In the genomic region with DNA sequence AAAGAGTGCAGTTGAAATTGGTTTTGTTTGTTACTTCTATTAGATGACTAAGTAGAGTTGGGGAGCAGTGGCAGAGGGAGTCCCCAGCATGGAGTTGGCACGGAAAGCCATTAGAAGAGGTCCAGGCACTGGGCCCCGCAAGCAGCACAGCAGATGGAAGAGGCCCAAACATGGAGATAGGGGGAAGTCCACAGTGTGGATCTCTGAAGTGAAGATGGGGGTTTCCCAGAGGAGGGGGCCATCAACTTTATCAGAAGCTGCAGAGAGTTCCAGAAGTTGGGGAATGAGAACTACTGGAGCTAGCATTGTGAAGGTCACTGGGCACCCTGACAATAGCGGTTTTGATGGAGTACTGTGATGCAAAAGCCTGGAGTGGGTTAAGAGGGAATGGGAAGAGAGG, we compare ENCODE assay signal across 22 cellular contexts. TPM values are rescaled to one million over a fixed set of nuclear protein-coding genes. Genes with fewer than 3 reads are reported as not detected.
A peak's percentile ranks its signal among the peaks of the same experiment; 100 is the strongest.
DNase-seq lines count a peak whose midpoint lies in the region; ATAC-seq and TF ChIP-seq lines count a peak whose summit lies in the region.
"Had no signal": no experiment of that assay in that cellular context is flagged by ENCODE, and none has a peak within 500 bp of the region (broad histone marks: within the 10 kb centered on the region; RNA-seq: fewer than 3 reads in every experiment).

No MANE protein-coding gene starts in this region.

- ATAC-seq in stimulated activated naive CD8-positive, alpha-beta T cell treated with anti-CD3 and anti-CD28 coated beads, Interleukin-15, Interleukin-2, amounts not matched to agents 100 U/mL and 50 U/mL, for 24 hours = no peak
- no peak for ATAC-seq in activated naive CD8-positive, alpha-beta T cell treated with anti-CD3 and anti-CD28 coated beads, Interleukin-2, amount 50 U/mL, for 24 hours
- ATAC-seq in naive thymus-derived CD4-positive, alpha-beta T cell = no peak
- no peak for ATAC-seq in GM21367 (IDR thresholded peaks at IDR 0.05; ENCODE audit: unreplicated experiment)
- ATAC-seq: GM23338, PC-3 had no signal

- POLR2A ChIA-PET in naive thymus-derived CD4-positive, alpha-beta T cell (lab: Charles Lee) = interaction anchor here (9.3 kb wide), 1 partner anchor 25 kb away, joined by 173 read pairs; a partner anchor contains a TSS

- peaks cover 44% of the 10 kb centered on the region for H3K36me3 Mint-ChIP-seq in stimulated activated naive CD8-positive, alpha-beta T cell treated with anti-CD3 and anti-CD28 coated beads, Interleukin-15, Interleukin-2, amounts not matched to agents 100 ng/mL and 50 ng/mL, for 24 hours (ENCODE audit: low read depth)
- peaks cover 29% of the 10 kb centered on the region for H3K36me3 Mint-ChIP-seq in activated naive CD8-positive, alpha-beta T cell treated with anti-CD3 and anti-CD28 coated beads, Interleukin-2, amount 50 U/mL, for 24 hours (ENCODE audit: low read depth)
- H3K36me3 Mint-ChIP-seq in naive thymus-derived CD4-positive, alpha-beta T cell = peaks cover 22 to 67% (median 37%) of the 10 kb centered on the region in 5 donors

- H3K27ac ChIP-seq in naive thymus-derived CD4-positive, alpha-beta T cell (ENCODE audit: low read depth, low read length) = no peak overlapping the region
- H3K27ac ChIP-seq in ovary = no peak overlapping the region

- no peaks in the 10 kb centered on the region for H3K27me3 ChIP-seq in naive thymus-derived CD4-positive, alpha-beta T cell (ENCODE audit: control insufficient read depth in 2 of 2, insufficient read depth in 2 of 2, low read length in 2 of 2)
- no peaks in the 10 kb centered on the region for H3K27me3 ChIP-seq in ovary

- WGBS in ovary, 3 donors = 89 to 90% (median 89%) methylated on average over 3 of the region's 3 CpGs

- H3K36me3 ChIP-seq in naive thymus-derived CD4-positive, alpha-beta T cell (ENCODE audit: control insufficient read depth in 2 of 3, insufficient read depth in 3 of 3, low read length in 3 of 3) = peaks cover 0 to 56% (median 5%) of the 10 kb centered on the region in 3 experiments
- H3K36me3 ChIP-seq in ovary = no peaks in the 10 kb centered on the region

- no peaks in the 10 kb centered on the region for H3K9me3 ChIP-seq in naive thymus-derived CD4-positive, alpha-beta T cell (ENCODE audit: control insufficient read depth in 2 of 3, low read length in 3 of 3)
- no peaks in the 10 kb centered on the region for H3K9me3 ChIP-seq in ovary
- H3K9me3 ChIP-seq: Caco-2 had no signal

- H3K27me3 Mint-ChIP-seq in stimulated activated naive CD8-positive, alpha-beta T cell treated with anti-CD3 and anti-CD28 coated beads, Interleukin-15, Interleukin-2, amounts not matched to agents 100 ng/mL and 50 ng/mL, for 24 hours = no peaks in the 10 kb centered on the region
- no peaks in the 10 kb centered on the region for H3K27me3 Mint-ChIP-seq in activated naive CD8-positive, alpha-beta T cell treated with anti-CD3 and anti-CD28 coated beads, Interleukin-2, amount 50 U/mL, for 24 hours
- H3K27me3 Mint-ChIP-seq in naive thymus-derived CD4-positive, alpha-beta T cell = no peaks in the 10 kb centered on the region

- no peak for TF ChIP-seq EP300 in ovary (IDR thresholded peaks at IDR 0.05)

- no peak overlapping the region for H3K4me3 Mint-ChIP-seq in stimulated activated naive CD8-positive, alpha-beta T cell treated with anti-CD3 and anti-CD28 coated beads, Interleukin-15, Interleukin-2, amounts not matched to agents 100 ng/mL and 50 ng/mL, for 24 hours
- no peak overlapping the region for H3K4me3 Mint-ChIP-seq in activated naive CD8-positive, alpha-beta T cell treated with anti-CD3 and anti-CD28 coated beads, Interleukin-2, amount 50 U/mL, for 24 hours
- no peak overlapping the region for H3K4me3 Mint-ChIP-seq in naive thymus-derived CD4-positive, alpha-beta T cell
- H3K4me3 Mint-ChIP-seq: GM23338 had no signal

- no peak overlapping the region for H3K4me3 ChIP-seq in naive thymus-derived CD4-positive, alpha-beta T cell (ENCODE audit: low read length)
- no peak overlapping the region for H3K4me3 ChIP-seq in ovary
- H3K4me3 ChIP-seq: GM23338 had no signal

- CTCF ChIA-PET in naive thymus-derived CD4-positive, alpha-beta T cell (lab: Charles Lee) = interaction anchor here (1.2 to 1.8 kb wide), 3 partner anchors 23 to 72 kb away, joined by 3 to 4 read pairs (median 3); no protein-coding TSS in a partner anchor

- DNase-seq in stimulated activated naive CD8-positive, alpha-beta T cell treated with anti-CD3 and anti-CD28 coated beads, Interleukin-15, Interleukin-2, amounts not matched to agents 100 U/mL and 50 U/mL, for 24 hours = no peak
- no peak for DNase-seq in activated naive CD8-positive, alpha-beta T cell treated with anti-CD3 and anti-CD28 coated beads, Interleukin-2, amount 50 U/mL, for 24 hours
- no peak for DNase-seq in naive thymus-derived CD4-positive, alpha-beta T cell
- no peak for DNase-seq in ovary
- no peak for DNase-seq in globus pallidus (ENCODE audit: low spot score)
- DNase-seq: ACHN, C1 segment of cervical spinal cord, Caco-2, GDM1, HCEC 1CT, MM.1S, NCI-H1092, NCI-H146, NCI-H2029 treated with DMSO at 0.1 percent for 48 hours, NCI-H2171, NCI-H526, PC-3, RPMI8226, SHP77 treated with DMSO at 0.1 percent for 48 hours had no signal

- peaks cover 28% of the 10 kb centered on the region for H3K4me1 Mint-ChIP-seq in stimulated activated naive CD8-positive, alpha-beta T cell treated with anti-CD3 and anti-CD28 coated beads, Interleukin-15, Interleukin-2, amounts not matched to agents 100 ng/mL and 50 ng/mL, for 24 hours (ENCODE audit: low read depth)
- H3K4me1 Mint-ChIP-seq in activated naive CD8-positive, alpha-beta T cell treated with anti-CD3 and anti-CD28 coated beads, Interleukin-2, amount 50 U/mL, for 24 hours = peaks cover 22% of the 10 kb centered on the region
- H3K4me1 Mint-ChIP-seq in naive thymus-derived CD4-positive, alpha-beta T cell = peaks cover 23 to 63% (median 39%) of the 10 kb centered on the region in 7 donors

- no peaks in the 10 kb centered on the region for H3K9me3 Mint-ChIP-seq in stimulated activated naive CD8-positive, alpha-beta T cell treated with anti-CD3 and anti-CD28 coated beads, Interleukin-15, Interleukin-2, amounts not matched to agents 100 ng/mL and 50 ng/mL, for 24 hours
- H3K9me3 Mint-ChIP-seq in activated naive CD8-positive, alpha-beta T cell treated with anti-CD3 and anti-CD28 coated beads, Interleukin-2, amount 50 U/mL, for 24 hours = no peaks in the 10 kb centered on the region
- peaks cover 0 to 1% (median 0%) of the 10 kb centered on the region in 11 donors for H3K9me3 Mint-ChIP-seq in naive thymus-derived CD4-positive, alpha-beta T cell
- H3K9me3 Mint-ChIP-seq: GM23338 had no signal

- H3K27ac Mint-ChIP-seq in stimulated activated naive CD8-positive, alpha-beta T cell treated with anti-CD3 and anti-CD28 coated beads, Interleukin-15, Interleukin-2, amounts not matched to agents 100 ng/mL and 50 ng/mL, for 24 hours = peak overlapping the region; percentile 64
- H3K27ac Mint-ChIP-seq in activated naive CD8-positive, alpha-beta T cell treated with anti-CD3 and anti-CD28 coated beads, Interleukin-2, amount 50 U/mL, for 24 hours = peak overlapping the region; percentile 32
- H3K27ac Mint-ChIP-seq in naive thymus-derived CD4-positive, alpha-beta T cell = peak overlapping the region in 6 of 9 donors; percentile 1 to 57 (median 34)
- H3K27ac Mint-ChIP-seq: GM23338 had no signal

- intact Hi-C loops in naive thymus-derived CD4-positive, alpha-beta T cell (cut with micrococcal nuclease) = no loop called here
- intact Hi-C loops in ovary (cut with DNase I) = no loop called here

- TF ChIP-seq POLR2A in ovary (IDR thresholded peaks at IDR 0.05) = no peak

- no peak for TF ChIP-seq CTCF in ovary (IDR thresholded peaks at IDR 0.05)

- H3K4me1 ChIP-seq in naive thymus-derived CD4-positive, alpha-beta T cell (ENCODE audit: control insufficient read depth in 2 of 2, insufficient read depth in 2 of 2, low read length in 2 of 2) = peaks cover 0 to 18% of the 10 kb centered on the region in 2 donors
- H3K4me1 ChIP-seq in ovary (ENCODE audit: insufficient read depth) = no peaks in the 10 kb centered on the region
- H3K4me1 ChIP-seq: Caco-2 had no signal

RNA-seq across cellular contexts. Expression of a gene that starts 30.6 kb away (rescaled TPM):
- 10 to 100 TPM; 11.4 to 36.0 (median 12.7) TPM for total RNA-seq in naive thymus-derived CD4-positive, alpha-beta T cell
- polyA plus RNA-seq in naive thymus-derived CD4-positive, alpha-beta T cell = 10 to 100 TPM; 19.5 to 23.7 TPM
- total RNA-seq in ovary = 10 to 100 TPM in 1 of 7 donors, 1 to 10 TPM in 6; 4.6 to 10.2 (median 6.1) TPM
- polyA plus RNA-seq in ovary = 10 to 100 TPM in 1 of 2 donors, 1 to 10 TPM in 1; 3.4 to 12.1 TPM

RNA-seq across cellular contexts. Expression of a gene that starts 54.3 kb away (rescaled TPM):
- total RNA-seq in naive thymus-derived CD4-positive, alpha-beta T cell = under 1 TPM in 2 of 5 experiments, not detected in 3; 0.14 to 0.32 TPM
- not detected for polyA plus RNA-seq in naive thymus-derived CD4-positive, alpha-beta T cell
- 1 to 10 TPM; 1.7 to 4.5 (median 3.7) TPM for total RNA-seq in ovary
- 1 to 10 TPM in 1 of 2 donors, under 1 TPM in 1; 0.47 to 1.5 TPM for polyA plus RNA-seq in ovary
